In genomic region chr18:62413189-62413588, GRCh38 we compare ENCODE assay signal across 21 cellular contexts.
"Had no signal": no experiment of that assay in that cellular context is flagged by ENCODE, and none has a peak within 500 bp of the region (broad histone marks: within the 10 kb centered on the region; RNA-seq: fewer than 3 reads in every experiment).

No MANE protein-coding gene starts in this region.

- H3K4me1 Mint-ChIP-seq: activated B cell treated with CpG ODN at 0.5 μM for 24 hours, brain had no signal

- H3K27ac ChIP-seq: KMS-11 had no signal

- H3K27me3 Mint-ChIP-seq: activated CD4-positive, alpha-beta T cell treated with anti-CD3 and anti-CD28 coated beads, Interleukin-2, amount 10 ng/mL, durations not matched to agents 24 days and 14 days had no signal

- DNase-seq: activated B cell treated with CpG ODN at 0.5 μM for 24 hours; activated CD4-positive, alpha-beta T cell treated with anti-CD3 and anti-CD28 coated beads for 1 hour; activated CD4-positive, alpha-beta T cell treated with anti-CD3 and anti-CD28 coated beads, Interleukin-2, amount 10 ng/mL, durations not matched to agents 24 days and 14 days; activated CD4-positive, alpha-beta T cell treated with anti-CD3 and anti-CD28 coated beads, Interleukin-2, amount 50 U/mL, for 48 hours; activated CD8-positive, alpha-beta memory T cell treated with anti-CD3 and anti-CD28 coated beads, Interleukin-2, amount 10 ng/mL, durations not matched to agents 7 days and 5 days; activated effector memory CD4-positive, alpha-beta T cell treated with Interleukin-2 at 50 U/mL for 16 hours; activated naive CD4-positive, alpha-beta T cell; activated T-cell treated with anti-CD3 and anti-CD28 coated beads, Interleukin-2, amount 50 U/mL, for 24 hours; amygdala; NCI-H1092; NCI-H1417; NCI-H2029 treated with DMSO at 0.1 percent for 48 hours; NCI-H69; PC-3; SIG-M5; T-helper 17 cell; T1000 had no signal

- H3K4me3 Mint-ChIP-seq: activated B cell treated with CpG ODN at 0.5 μM for 24 hours; activated CD4-positive, alpha-beta T cell treated with anti-CD3 and anti-CD28 coated beads, Interleukin-2, amount 10 ng/mL, durations not matched to agents 24 days and 14 days; activated CD8-positive, alpha-beta memory T cell treated with anti-CD3 and anti-CD28 coated beads, Interleukin-2, amount 10 ng/mL, durations not matched to agents 7 days and 5 days; activated naive CD8-positive, alpha-beta T cell; activated T-cell treated with anti-CD3 and anti-CD28 coated beads, Interleukin-2, amount 50 U/mL, for 24 hours; activated T-helper 1 cell treated with anti-CD3 and anti-CD28 coated beads, Interleukin-12 subunit alpha, Interleukin-12 subunit beta, Interleukin-2, Interleukin-4 antibody, amounts not matched to agents 30 ng/mL and 10 ng/mL and 1 ng/mL, durations not matched to agents 14 hours and 24 hours and 36 hours; brain; T-helper 17 cell had no signal

- H3K27ac Mint-ChIP-seq: activated B cell treated with CpG ODN at 0.5 μM for 24 hours; activated CD4-positive, alpha-beta T cell treated with anti-CD3 and anti-CD28 coated beads, Interleukin-2, amount 10 ng/mL, durations not matched to agents 24 days and 14 days; activated CD8-positive, alpha-beta memory T cell treated with anti-CD3 and anti-CD28 coated beads, Interleukin-2, amount 10 ng/mL, durations not matched to agents 7 days and 5 days; activated naive CD8-positive, alpha-beta T cell; activated T-cell treated with anti-CD3 and anti-CD28 coated beads, Interleukin-2, amount 50 U/mL, for 24 hours; activated T-helper 1 cell treated with anti-CD3 and anti-CD28 coated beads, Interleukin-12 subunit alpha, Interleukin-12 subunit beta, Interleukin-2, Interleukin-4 antibody, amounts not matched to agents 30 ng/mL and 10 ng/mL and 1 ng/mL, durations not matched to agents 14 hours and 24 hours and 36 hours; T-helper 17 cell had no signal

- H3K36me3 Mint-ChIP-seq: brain had no signal

- ATAC-seq: activated CD8-positive, alpha-beta memory T cell treated with anti-CD3 and anti-CD28 coated beads, Interleukin-2, amount 10 ng/mL, durations not matched to agents 7 days and 5 days; PC-3; T-helper 17 cell had no signal
